In the genomic region with DNA sequence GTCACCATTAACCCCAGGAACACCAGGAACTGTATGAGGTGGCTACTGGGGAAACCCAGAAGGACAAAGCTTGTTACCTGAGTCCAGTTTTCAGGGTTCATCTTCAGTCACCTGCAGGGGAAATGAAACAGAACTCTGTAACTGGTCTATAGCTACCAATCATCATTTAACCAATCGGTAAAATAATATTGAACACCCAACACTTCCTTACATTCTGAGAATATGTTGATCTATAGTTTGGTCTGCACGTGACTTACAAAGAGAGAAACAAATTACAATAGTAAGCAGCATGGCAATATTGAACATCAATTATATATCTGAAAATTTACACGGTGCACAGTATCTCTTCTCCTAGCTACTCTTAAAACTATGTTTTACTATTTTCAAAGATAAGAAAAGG, we compare ENCODE assay signal across 42 cellular contexts. TPM values are rescaled to one million over a fixed set of nuclear protein-coding genes. Genes with fewer than 3 reads are reported as not detected.
"Had no signal": no experiment of that assay in that cellular context is flagged by ENCODE, and none has a peak within 500 bp of the region (broad histone marks: within the 10 kb centered on the region; RNA-seq: fewer than 3 reads in every experiment).

OR6T1 (minus strand) TSS at position 101 of the 400 bp plus-strand sequence; CDS start at position 101, 0 bp downstream.

- H3K4me3 ChIP-seq: adrenal gland, ascending aorta, body of pancreas, breast epithelium, cardiac muscle cell had no signal

- H3K9me3 Mint-ChIP-seq: activated naive CD4-positive, alpha-beta T cell treated with anti-CD3 and anti-CD28 coated beads for 36 hours; activated naive CD4-positive, alpha-beta T cell treated with anti-CD3 and anti-CD28 coated beads, Interleukin-2, amount 10 ng/mL, durations not matched to agents 7 days and 5 days; activated naive CD4-positive, alpha-beta T cell treated with anti-CD3 and anti-CD28 coated beads, Interleukin-2, amount 50 U/mL, for 24 hours; activated naive CD8-positive, alpha-beta T cell treated with anti-CD3 and anti-CD28 coated beads for 36 hours; activated naive CD8-positive, alpha-beta T cell treated with anti-CD3 and anti-CD28 coated beads, Interleukin-2, amount 10 ng/mL, durations not matched to agents 7 days and 5 days; activated naive CD8-positive, alpha-beta T cell treated with anti-CD3 and anti-CD28 coated beads, Interleukin-2, amount 50 U/mL, for 24 hours; activated T-cell treated with anti-CD3 and anti-CD28 coated beads, Interleukin-2, amount 50 U/mL, for 24 hours; activated T-helper 1 cell treated with anti-CD3 and anti-CD28 coated beads, Interleukin-12 subunit alpha, Interleukin-12 subunit beta, Interleukin-2, Interleukin-4 antibody, amounts not matched to agents 30 ng/mL and 10 ng/mL and 1 ng/mL, durations not matched to agents 14 hours and 24 hours and 36 hours; activated T-helper 17 cell treated with anti-CD3 and anti-CD28 coated beads, Interleukin-2, amount 50 U/mL, for 72 hours; activated T-helper 2 cell treated with anti-CD3 and anti-CD28 coated beads, Interferon-gamma antibody, Interleukin-2, Interleukin-4, amounts not matched to agents 10 μg/mL and 5 μg/mL and 100 μg/mL, durations not matched to agents 14 hours and 24 hours and 36 hours; brain had no signal

- H3K36me3 ChIP-seq: adrenal gland, ascending aorta, brain microvascular endothelial cell, breast epithelium, cardiac muscle cell had no signal

- H3K27ac ChIP-seq: adrenal gland, ascending aorta, brain microvascular endothelial cell, breast epithelium, cardiac muscle cell had no signal

- H3K4me1 Mint-ChIP-seq: activated naive CD4-positive, alpha-beta T cell treated with anti-CD3 and anti-CD28 coated beads, Interleukin-2, amount 10 ng/mL, durations not matched to agents 7 days and 5 days; activated naive CD4-positive, alpha-beta T cell treated with anti-CD3 and anti-CD28 coated beads, Interleukin-2, amount 50 U/mL, for 24 hours; activated naive CD8-positive, alpha-beta T cell treated with anti-CD3 and anti-CD28 coated beads for 36 hours; activated naive CD8-positive, alpha-beta T cell treated with anti-CD3 and anti-CD28 coated beads, Interleukin-2, amount 10 ng/mL, durations not matched to agents 7 days and 5 days; activated naive CD8-positive, alpha-beta T cell treated with anti-CD3 and anti-CD28 coated beads, Interleukin-2, amount 50 U/mL, for 24 hours; activated T-helper 17 cell treated with anti-CD3 and anti-CD28 coated beads, Interleukin-2, amount 50 U/mL, for 72 hours; brain; central memory CD8-positive, alpha-beta T cell had no signal

- ATAC-seq: activated naive CD4-positive, alpha-beta T cell treated with anti-CD3 and anti-CD28 coated beads, Interleukin-2, amount 50 U/mL, for 72 hours; activated naive CD8-positive, alpha-beta T cell treated with anti-CD3 and anti-CD28 coated beads, Interleukin-2, amount 50 U/mL, for 24 hours; activated T-cell treated with anti-CD3 and anti-CD28 coated beads, Interleukin-2, amount 50 U/mL, for 4 hours; activated T-cell treated with anti-CD3 and anti-CD28 coated beads, Interleukin-2, amount 50 U/mL, for 72 hours; activated T-helper 17 cell treated with anti-CD3 and anti-CD28 coated beads, Interleukin-2, amount 50 U/mL, for 72 hours; body of pancreas had no signal

- H3K36me3 Mint-ChIP-seq: activated naive CD4-positive, alpha-beta T cell treated with anti-CD3 and anti-CD28 coated beads, Interleukin-2, amount 10 ng/mL, durations not matched to agents 7 days and 5 days; activated naive CD4-positive, alpha-beta T cell treated with anti-CD3 and anti-CD28 coated beads, Interleukin-2, amount 50 U/mL, for 24 hours; activated naive CD4-positive, alpha-beta T cell treated with anti-CD3 and anti-CD28 coated beads, Interleukin-2, amount 50 U/mL, for 72 hours; activated naive CD8-positive, alpha-beta T cell; activated naive CD8-positive, alpha-beta T cell treated with anti-CD3 and anti-CD28 coated beads for 36 hours; activated naive CD8-positive, alpha-beta T cell treated with anti-CD3 and anti-CD28 coated beads, Interleukin-2, amount 10 ng/mL, durations not matched to agents 7 days and 5 days; brain had no signal

- H3K4me1 ChIP-seq: adrenal gland, ascending aorta, breast epithelium had no signal

- H3K4me3 Mint-ChIP-seq: activated naive CD4-positive, alpha-beta T cell treated with anti-CD3 and anti-CD28 coated beads for 36 hours; activated naive CD4-positive, alpha-beta T cell treated with anti-CD3 and anti-CD28 coated beads, Interleukin-2, amount 10 ng/mL, durations not matched to agents 7 days and 5 days; activated naive CD4-positive, alpha-beta T cell treated with anti-CD3 and anti-CD28 coated beads, Interleukin-2, amount 50 U/mL, for 24 hours; activated naive CD8-positive, alpha-beta T cell; activated naive CD8-positive, alpha-beta T cell treated with anti-CD3 and anti-CD28 coated beads for 36 hours; activated naive CD8-positive, alpha-beta T cell treated with anti-CD3 and anti-CD28 coated beads, Interleukin-2, amount 10 ng/mL, durations not matched to agents 7 days and 5 days; activated naive CD8-positive, alpha-beta T cell treated with anti-CD3 and anti-CD28 coated beads, Interleukin-2, amount 50 U/mL, for 24 hours; activated T-cell treated with anti-CD3 and anti-CD28 coated beads, Interleukin-2, amount 50 U/mL, for 24 hours; activated T-cell treated with anti-CD3 and anti-CD28 coated beads, Interleukin-2, amount 50 U/mL, for 4 hours; activated T-cell treated with anti-CD3 and anti-CD28 coated beads, Interleukin-2, amount 50 U/mL, for 72 hours; activated T-helper 1 cell treated with anti-CD3 and anti-CD28 coated beads, Interleukin-12 subunit alpha, Interleukin-12 subunit beta, Interleukin-2, Interleukin-4 antibody, amounts not matched to agents 30 ng/mL and 10 ng/mL and 1 ng/mL, durations not matched to agents 14 hours and 24 hours and 36 hours; activated T-helper 17 cell treated with anti-CD3 and anti-CD28 coated beads, Interleukin-2, amount 50 U/mL, for 72 hours; brain; central memory CD8-positive, alpha-beta T cell had no signal

- H3K27me3 ChIP-seq: adrenal gland, ascending aorta, body of pancreas, brain microvascular endothelial cell, breast epithelium, cardiac muscle cell had no signal

- DNase-seq: activated effector memory CD4-positive, alpha-beta T cell treated with anti-CD3 and anti-CD28 coated beads, Interleukin-2, amount 50 U/mL, for 16 hours; activated effector memory CD4-positive, alpha-beta T cell treated with Interleukin-2 at 50 U/mL for 16 hours; activated gamma-delta T cell; activated gamma-delta T cell treated with Interleukin-2 at 50 U/mL for 16 hours; activated naive CD4-positive, alpha-beta T cell; activated naive CD4-positive, alpha-beta T cell treated with anti-CD3 and anti-CD28 coated beads for 36 hours; activated naive CD4-positive, alpha-beta T cell treated with anti-CD3 and anti-CD28 coated beads, Interleukin-2, amount 10 ng/mL, durations not matched to agents 7 days and 5 days; activated naive CD4-positive, alpha-beta T cell treated with anti-CD3 and anti-CD28 coated beads, Interleukin-2, amount 50 U/mL, for 16 hours; activated naive CD4-positive, alpha-beta T cell treated with Interleukin-2 at 50 U/mL for 16 hours; activated naive CD8-positive, alpha-beta T cell treated with anti-CD3 and anti-CD28 coated beads for 36 hours; activated naive CD8-positive, alpha-beta T cell treated with anti-CD3 and anti-CD28 coated beads, Interleukin-2, amount 10 ng/mL, durations not matched to agents 7 days and 5 days; activated naive CD8-positive, alpha-beta T cell treated with anti-CD3 and anti-CD28 coated beads, Interleukin-2, amount 50 U/mL, for 24 hours; activated T-cell treated with anti-CD3 and anti-CD28 coated beads, Interleukin-2, amount 50 U/mL, for 24 hours; activated T-cell treated with anti-CD3 and anti-CD28 coated beads, Interleukin-2, amount 50 U/mL, for 4 hours; activated T-cell treated with anti-CD3 and anti-CD28 coated beads, Interleukin-2, amount 50 U/mL, for 72 hours; adrenal gland; amniotic stem cell; amygdala; anterior cingulate cortex; aorta; body of pancreas; brain microvascular endothelial cell; caudate nucleus; central memory CD4-positive, alpha-beta T cell; cerebellar nuclear complex had no signal

- H3K27me3 Mint-ChIP-seq: activated naive CD4-positive, alpha-beta T cell treated with anti-CD3 and anti-CD28 coated beads, Interleukin-2, amount 10 ng/mL, durations not matched to agents 7 days and 5 days; activated naive CD8-positive, alpha-beta T cell treated with anti-CD3 and anti-CD28 coated beads, Interleukin-2, amount 10 ng/mL, durations not matched to agents 7 days and 5 days had no signal

- H3K27ac Mint-ChIP-seq: activated naive CD4-positive, alpha-beta T cell treated with anti-CD3 and anti-CD28 coated beads for 36 hours; activated naive CD4-positive, alpha-beta T cell treated with anti-CD3 and anti-CD28 coated beads, Interleukin-2, amount 10 ng/mL, durations not matched to agents 7 days and 5 days; activated naive CD4-positive, alpha-beta T cell treated with anti-CD3 and anti-CD28 coated beads, Interleukin-2, amount 50 U/mL, for 24 hours; activated naive CD4-positive, alpha-beta T cell treated with anti-CD3 and anti-CD28 coated beads, Interleukin-2, amount 50 U/mL, for 72 hours; activated naive CD8-positive, alpha-beta T cell; activated naive CD8-positive, alpha-beta T cell treated with anti-CD3 and anti-CD28 coated beads for 36 hours; activated naive CD8-positive, alpha-beta T cell treated with anti-CD3 and anti-CD28 coated beads, Interleukin-2, amount 10 ng/mL, durations not matched to agents 7 days and 5 days; activated naive CD8-positive, alpha-beta T cell treated with anti-CD3 and anti-CD28 coated beads, Interleukin-2, amount 50 U/mL, for 24 hours; activated T-cell treated with anti-CD3 and anti-CD28 coated beads, Interleukin-2, amount 50 U/mL, for 24 hours; activated T-cell treated with anti-CD3 and anti-CD28 coated beads, Interleukin-2, amount 50 U/mL, for 72 hours; activated T-helper 1 cell treated with anti-CD3 and anti-CD28 coated beads, Interleukin-12 subunit alpha, Interleukin-12 subunit beta, Interleukin-2, Interleukin-4 antibody, amounts not matched to agents 30 ng/mL and 10 ng/mL and 1 ng/mL, durations not matched to agents 14 hours and 24 hours and 36 hours; activated T-helper 17 cell treated with anti-CD3 and anti-CD28 coated beads, Interleukin-2, amount 50 U/mL, for 72 hours; activated T-helper 2 cell treated with anti-CD3 and anti-CD28 coated beads, Interferon-gamma antibody, Interleukin-2, Interleukin-4, amounts not matched to agents 10 μg/mL and 5 μg/mL and 100 μg/mL, durations not matched to agents 14 hours and 24 hours and 36 hours; brain had no signal

- H3K9me3 ChIP-seq: adrenal gland, ascending aorta, body of pancreas, breast epithelium had no signal

RNA-seq across cellular contexts. Expression of gene OR6T1, which starts in this region (rescaled TPM):
- total RNA-seq: activated naive CD4-positive, alpha-beta T cell treated with anti-CD3 and anti-CD28 coated beads for 36 hours; activated naive CD4-positive, alpha-beta T cell treated with anti-CD3 and anti-CD28 coated beads, Interleukin-2, amount 50 U/mL, for 72 hours; activated naive CD8-positive, alpha-beta T cell treated with anti-CD3 and anti-CD28 coated beads for 36 hours; activated naive CD8-positive, alpha-beta T cell treated with anti-CD3 and anti-CD28 coated beads, Interleukin-2, amount 10 ng/mL, durations not matched to agents 7 days and 5 days; activated T-cell treated with anti-CD3 and anti-CD28 coated beads, Interleukin-2, amount 50 U/mL, for 4 hours; activated T-cell treated with anti-CD3 and anti-CD28 coated beads, Interleukin-2, amount 50 U/mL, for 72 hours; activated T-helper 1 cell treated with anti-CD3 and anti-CD28 coated beads, Interleukin-12 subunit alpha, Interleukin-12 subunit beta, Interleukin-2, Interleukin-4 antibody, amounts not matched to agents 30 ng/mL and 10 ng/mL and 1 ng/mL, durations not matched to agents 14 hours and 24 hours and 36 hours; activated T-helper 17 cell treated with anti-CD3 and anti-CD28 coated beads, Interleukin-2, amount 50 U/mL, for 72 hours; activated T-helper 2 cell treated with anti-CD3 and anti-CD28 coated beads, Interferon-gamma antibody, Interleukin-2, Interleukin-4, amounts not matched to agents 10 μg/mL and 5 μg/mL and 100 μg/mL, durations not matched to agents 14 hours and 24 hours and 36 hours; adrenal gland; aorta; ascending aorta; astrocyte; body of pancreas; breast epithelium; bronchial epithelial cell; cardiac muscle cell; cardiac septum; cerebellum; chondrocyte had no signal
- polyA plus RNA-seq: adipose tissue, adrenal gland, aorta, cardiac muscle cell had no signal
